27 cellular contexts compared by ENCODE assay signal in the genomic region with DNA sequence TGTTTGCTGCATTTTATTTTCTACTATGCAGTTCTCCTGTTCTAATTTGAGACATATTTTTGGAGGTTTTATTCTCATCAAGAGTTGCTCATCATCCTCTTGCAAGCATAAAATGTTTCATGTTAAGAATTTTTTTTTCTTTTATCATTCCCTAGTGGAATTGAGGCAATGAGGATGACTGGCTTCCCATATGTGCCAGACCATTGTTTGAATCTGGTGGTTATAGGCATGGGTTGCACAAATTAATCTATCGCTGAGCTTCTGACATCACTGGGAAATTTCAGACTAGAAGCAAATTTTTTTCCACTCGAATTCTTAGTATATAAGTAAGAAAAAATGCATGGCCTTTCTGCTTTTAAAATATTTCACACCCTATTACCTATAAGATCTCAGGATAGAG.
"Had no signal": no experiment of that assay in that cellular context is flagged by ENCODE, and none has a peak within 500 bp of the region (broad histone marks: within the 10 kb centered on the region; RNA-seq: fewer than 3 reads in every experiment).

No MANE protein-coding gene starts in this region.

- H3K79me2 ChIP-seq: parathyroid adenoma had no signal

- H3K9me3 Mint-ChIP-seq: nephron; neural progenitor cell; stimulated activated naive B cell treated with anti-CD40 and anti-IgM and Interleukin-4, amounts not matched to agents 10 μg/mL and 1 μg/mL and 100 μg/mL, for 72 hours; stimulated activated naive CD8-positive, alpha-beta T cell treated with anti-CD3 and anti-CD28 coated beads, Interleukin-15, Interleukin-2, amounts not matched to agents 100 ng/mL and 50 ng/mL, for 24 hours had no signal

- H3K27ac ChIP-seq: neural progenitor cell, ovary, parathyroid adenoma, psoas muscle, right lobe of liver, sigmoid colon, stomach, thoracic aorta, thyroid gland, transverse colon, upper lobe of left lung, vagina had no signal

- H2AFZ ChIP-seq: neural progenitor cell, parathyroid adenoma had no signal

- H3K4me1 Mint-ChIP-seq: naive thymus-derived CD8-positive, alpha-beta T cell; neural progenitor cell; stimulated activated effector memory CD8-positive, alpha-beta T cell treated with anti-CD3 and anti-CD28 coated beads, Interleukin-12 subunit alpha, Interleukin-12 subunit beta, amount 100 ng/mL, for 72 hours; stimulated activated naive B cell treated with anti-CD40 and anti-IgM and Interleukin-4, amounts not matched to agents 10 μg/mL and 1 μg/mL and 100 μg/mL, for 72 hours had no signal

- H3K36me3 Mint-ChIP-seq: naive thymus-derived CD8-positive, alpha-beta T cell; neural progenitor cell; stimulated activated effector memory CD8-positive, alpha-beta T cell treated with anti-CD3 and anti-CD28 coated beads, Interleukin-12 subunit alpha, Interleukin-12 subunit beta, amount 100 ng/mL, for 72 hours; stimulated activated naive B cell treated with anti-CD40 and anti-IgM and Interleukin-4, amounts not matched to agents 10 μg/mL and 1 μg/mL and 100 μg/mL, for 72 hours had no signal

- ATAC-seq: naive thymus-derived CD8-positive, alpha-beta T cell; psoas muscle; right cardiac atrium; right lobe of liver; stimulated activated effector memory CD8-positive, alpha-beta T cell treated with anti-CD3 and anti-CD28 coated beads, Interleukin-12 subunit alpha, Interleukin-12 subunit beta, amount 100 ng/mL, for 72 hours; stimulated activated naive B cell treated with anti-CD40 and anti-IgM and Interleukin-4, amounts not matched to agents 10 μg/mL and 1 μg/mL and 100 μg/mL, for 72 hours had no signal

- DNase-seq: naive thymus-derived CD8-positive, alpha-beta T cell; occipital lobe; ovary; posterior cingulate gyrus; psoas muscle; right cardiac atrium; right lobe of liver; sigmoid colon; small intestine; stimulated activated CD4-positive, alpha-beta T cell treated with anti-CD3 and anti-CD28 coated beads, Interleukin-15, amount 100 ng/mL, for 24 hours; stimulated activated CD4-positive, alpha-beta T cell treated with anti-CD3 and anti-CD28 coated beads, Interleukin-2, amount 100 ng/mL, for 24 hours; stimulated activated CD4-positive, alpha-beta T cell treated with anti-CD3 and anti-CD28 coated beads, Interleukin-2, amount 100 ng/mL, for 48 hours; stimulated activated CD4-positive, alpha-beta T cell treated with anti-CD3 and anti-CD28 coated beads, Interleukin-4, amount 100 ng/mL, for 24 hours; stimulated activated naive B cell treated with anti-CD40 and anti-IgM and Interleukin-4, amounts not matched to agents 10 μg/mL and 1 μg/mL and 100 μg/mL, for 72 hours; stimulated activated naive CD4-positive, alpha-beta T cell treated with Interleukin-2 at 50 U/mL for 16 hours; stomach; thyroid gland; transverse colon; upper lobe of left lung had no signal

- H3K27ac Mint-ChIP-seq: naive thymus-derived CD8-positive, alpha-beta T cell; nephron; neural progenitor cell; progenitor cell of endocrine pancreas; stimulated activated effector memory CD8-positive, alpha-beta T cell treated with anti-CD3 and anti-CD28 coated beads, Interleukin-12 subunit alpha, Interleukin-12 subunit beta, amount 100 ng/mL, for 72 hours; stimulated activated naive B cell treated with anti-CD40 and anti-IgM and Interleukin-4, amounts not matched to agents 10 μg/mL and 1 μg/mL and 100 μg/mL, for 72 hours; stimulated activated naive CD8-positive, alpha-beta T cell treated with anti-CD3 and anti-CD28 coated beads, Interleukin-15, Interleukin-2, amounts not matched to agents 100 ng/mL and 50 ng/mL, for 24 hours had no signal

- H3K9ac ChIP-seq: neural progenitor cell, parathyroid adenoma had no signal

- H3K27me3 Mint-ChIP-seq: naive thymus-derived CD8-positive, alpha-beta T cell; progenitor cell of endocrine pancreas; stimulated activated naive B cell treated with anti-CD40 and anti-IgM and Interleukin-4, amounts not matched to agents 10 μg/mL and 1 μg/mL and 100 μg/mL, for 72 hours; stimulated activated naive CD8-positive, alpha-beta T cell treated with anti-CD3 and anti-CD28 coated beads, Interleukin-15, Interleukin-2, amounts not matched to agents 100 ng/mL and 50 ng/mL, for 24 hours had no signal

- H3K4me2 ChIP-seq: neural progenitor cell had no signal

- H3K36me3 ChIP-seq: neural progenitor cell, ovary, right lobe of liver, sigmoid colon, stomach, thoracic aorta, thyroid gland, transverse colon, upper lobe of left lung, vagina had no signal

- H3K4me1 ChIP-seq: neural progenitor cell, parathyroid adenoma, psoas muscle, right lobe of liver, sigmoid colon, stomach, thyroid gland, transverse colon, upper lobe of left lung, vagina had no signal

- H3K4me3 Mint-ChIP-seq: naive thymus-derived CD8-positive, alpha-beta T cell; nephron; neural progenitor cell; stimulated activated effector memory CD8-positive, alpha-beta T cell treated with anti-CD3 and anti-CD28 coated beads, Interleukin-12 subunit alpha, Interleukin-12 subunit beta, amount 100 ng/mL, for 72 hours; stimulated activated naive B cell treated with anti-CD40 and anti-IgM and Interleukin-4, amounts not matched to agents 10 μg/mL and 1 μg/mL and 100 μg/mL, for 72 hours; stimulated activated naive CD8-positive, alpha-beta T cell treated with anti-CD3 and anti-CD28 coated beads, Interleukin-15, Interleukin-2, amounts not matched to agents 100 ng/mL and 50 ng/mL, for 24 hours had no signal

- H3K4me3 ChIP-seq: neural progenitor cell, ovary, psoas muscle, right lobe of liver, sigmoid colon, stomach, thoracic aorta, thyroid gland, transverse colon, upper lobe of left lung, vagina had no signal

- H3K27me3 ChIP-seq: neural progenitor cell, ovary, right lobe of liver, sigmoid colon, stomach, thyroid gland, transverse colon, upper lobe of left lung, vagina had no signal

- H3K9me3 ChIP-seq: ovary, psoas muscle, right lobe of liver, sigmoid colon, stomach, thoracic aorta, thyroid gland, transverse colon, upper lobe of left lung, vagina had no signal
